20 cellular contexts compared by ENCODE assay signal in genomic region chr6:89749918-89750317, GRCh38.
DNase-seq lines count a peak whose midpoint lies in the region; ATAC-seq, FAIRE-seq and TF ChIP-seq lines count a peak whose summit lies in the region.
"Had no signal": no experiment of that assay in that cellular context is flagged by ENCODE, and none has a peak within 500 bp of the region (broad histone marks: within the 10 kb centered on the region; RNA-seq: fewer than 3 reads in every experiment).

No MANE protein-coding gene starts in this region.

- H4K20me1 ChIP-seq in HepG2 (ENCODE audit: insufficient read depth, low read length) (no peaks in the 10 kb centered on the region; the same call in 1 of the 2 replicates), IMR-90 (ENCODE audit: insufficient read depth, low read length) (no peaks in the 10 kb centered on the region)
- H4K20me1 ChIP-seq: BLaER1 treated with 17β-estradiol and CSF1 and Interleukin-3, amounts not matched to agents 10 nM and 100 nM had no signal

- no peak overlapping the region for H4K8ac ChIP-seq in IMR-90 (ENCODE audit: low read depth in 2 of 2, low read length in 2 of 2)

- no peak overlapping the region for H3K56ac ChIP-seq in IMR-90 (ENCODE audit: extremely low read depth, insufficient read depth, low read length)

- no TSS peak for BruUV-seq in HepG2 (replicated peaks; lab: Mats Ljungman, UMichigan)
- BruUV-seq in IMR-90 (replicated peaks; lab: Mats Ljungman, UMichigan): no TSS peak

- peak overlapping the region; percentile 28 for H3K27ac Mint-ChIP-seq in endodermal cell
- peak overlapping the region; percentile 69 for H3K27ac Mint-ChIP-seq in stimulated activated naive B cell treated with anti-CD40 and anti-IgM and Interleukin-4, amounts not matched to agents 10 μg/mL and 1 μg/mL and 100 μg/mL, for 72 hours
- no peak overlapping the region for H3K27ac Mint-ChIP-seq in activated CD4-positive, alpha-beta T cell treated with anti-CD3 and anti-CD28 coated beads, Interleukin-2, amount 10 ng/mL, durations not matched to agents 7 days and 5 days

- H3K4me3 ChIP-seq in right lobe of liver (no peak overlapping the region), HepG2 (replicated peaks in 1 of 3; ENCODE audit: insufficient read depth in 1 of 3, low read depth in 2 of 3, low read length in 3 of 3) (no peak overlapping the region), IMR-90 (ENCODE audit: insufficient read depth, low read depth, low read length) (no peak overlapping the region), endodermal cell (ENCODE audit: low read length) (no peak overlapping the region)
- H3K4me3 ChIP-seq: BLaER1 treated with 17β-estradiol and CSF1 and Interleukin-3, amounts not matched to agents 10 nM and 100 nM had no signal

- no peak overlapping the region for H3K23ac ChIP-seq in IMR-90 (ENCODE audit: low read depth, low read length)

- in situ Hi-C loops in HepG2 (cut with HindIII; ENCODE audit: extremely low pct_ligation_motif_present, low pct_unique_long_range_greater_than_20kb) (no loop called here), IMR-90 (cut with MboI; ENCODE audit: low sequenced_read_pairs) (no loop called here)

- H3K4me1 Mint-ChIP-seq in endodermal cell: peaks cover 3% of the 10 kb centered on the region
- no peaks in the 10 kb centered on the region for H3K4me1 Mint-ChIP-seq in stimulated activated naive B cell treated with anti-CD40 and anti-IgM and Interleukin-4, amounts not matched to agents 10 μg/mL and 1 μg/mL and 100 μg/mL, for 72 hours
- no peaks in the 10 kb centered on the region for H3K4me1 Mint-ChIP-seq in activated CD4-positive, alpha-beta T cell treated with anti-CD3 and anti-CD28 coated beads, Interleukin-2, amount 10 ng/mL, durations not matched to agents 7 days and 5 days
- H3K4me1 Mint-ChIP-seq: CD8-positive, alpha-beta memory T cell had no signal

- H3K27ac ChIP-seq in right lobe of liver (peak overlapping the region in 1 of 3 donors; percentile 14), HepG2 (ENCODE audit: extremely low read length, insufficient read depth, low read length) (no peak overlapping the region), IMR-90 (ENCODE audit: insufficient read depth, low read length) (no peak overlapping the region), endodermal cell (ENCODE audit: low read depth, low read length) (no peak overlapping the region)
- H3K27ac ChIP-seq: BLaER1 treated with 17β-estradiol and CSF1 and Interleukin-3, amounts not matched to agents 10 nM and 100 nM had no signal

- H2BK120ac ChIP-seq in IMR-90 (ENCODE audit: low read depth, low read length): no peak overlapping the region

- CTCF ChIA-PET in HepG2 (lab: Yijun Ruan, JAX; ENCODE audit: low intra/inter-chr PET ratio, low total read pairs): no interaction called here
- CTCF ChIA-PET in IMR-90 (lab: Yijun Ruan, JAX): interaction anchor here (1.1 kb wide), 1 partner anchor 11 kb away, joined by 3 read pairs; no protein-coding TSS in a partner anchor
- CTCF ChIA-PET in activated CD4-positive, alpha-beta T cell treated with anti-CD3 and anti-CD28 coated beads, Interleukin-2, amount 10 ng/mL, durations not matched to agents 7 days and 5 days (lab: Charles Lee): no interaction called here

- H3K4me1 ChIP-seq in right lobe of liver: no peaks in the 10 kb centered on the region
- no peaks in the 10 kb centered on the region for H3K4me1 ChIP-seq in HepG2 (ENCODE audit: insufficient read depth, low read length)
- no peaks in the 10 kb centered on the region for H3K4me1 ChIP-seq in IMR-90 (ENCODE audit: control insufficient read depth, insufficient read depth, low read length)
- H3K4me1 ChIP-seq in endodermal cell (ENCODE audit: control insufficient read depth, insufficient read depth, low read length): no peaks in the 10 kb centered on the region
- H3K4me1 ChIP-seq: BLaER1 treated with 17β-estradiol and CSF1 and Interleukin-3, amounts not matched to agents 10 nM and 100 nM had no signal

- H2BK15ac ChIP-seq in IMR-90 (ENCODE audit: low read depth, low read length): no peak overlapping the region

- TF ChIP-seq POLR2A in right lobe of liver (IDR thresholded peaks at IDR 0.05) (no peak), HepG2 (IDR thresholded peaks at IDR 0.05; ENCODE audit: insufficient read depth in 1 of 2, low read depth in 2 of 2, low read length in 2 of 2) (no peak), IMR-90 (IDR thresholded peaks at IDR 0.05; ENCODE audit: low read depth, low read length) (no peak)

- no peak overlapping the region for H3K4me2 ChIP-seq in HepG2 (ENCODE audit: low read depth, low read length)
- H3K4me2 ChIP-seq in IMR-90 (ENCODE audit: low read depth, low read length): no peak overlapping the region
- H3K4me2 ChIP-seq: BLaER1 treated with 17β-estradiol and CSF1 and Interleukin-3, amounts not matched to agents 10 nM and 100 nM; SK-N-SH had no signal

- H3K36me3 Mint-ChIP-seq in endodermal cell (ENCODE audit: low read depth): peaks cover 82% of the 10 kb centered on the region
- peaks cover 48 to 65% of the 10 kb centered on the region in 2 donors for H3K36me3 Mint-ChIP-seq in stimulated activated naive B cell treated with anti-CD40 and anti-IgM and Interleukin-4, amounts not matched to agents 10 μg/mL and 1 μg/mL and 100 μg/mL, for 72 hours
- peaks cover 54% of the 10 kb centered on the region for H3K36me3 Mint-ChIP-seq in activated CD4-positive, alpha-beta T cell treated with anti-CD3 and anti-CD28 coated beads, Interleukin-2, amount 10 ng/mL, durations not matched to agents 7 days and 5 days (ENCODE audit: low read depth)

- peak in 3 of 4 donors; percentile 17 to 54 (median 27) for ATAC-seq in right lobe of liver
- no peak for ATAC-seq in HepG2
- peak; percentile 60 for ATAC-seq in IMR-90 (ENCODE audit: low read depth)
- no peak for ATAC-seq in stimulated activated naive B cell treated with anti-CD40 and anti-IgM and Interleukin-4, amounts not matched to agents 10 μg/mL and 1 μg/mL and 100 μg/mL, for 72 hours (replicated peaks)

- no peak for TF ChIP-seq CTCF in right lobe of liver (IDR thresholded peaks at IDR 0.05)
- TF ChIP-seq CTCF in HepG2 (CRISPR knock-in tag; IDR thresholded peaks at IDR 0.05): no peak
- TF ChIP-seq CTCF in IMR-90 (conservative IDR thresholded peaks at IDR 0.05; ENCODE audit: low read depth, low read length): no peak
- no peak for TF ChIP-seq CTCF in endodermal cell (conservative IDR thresholded peaks at IDR 0.05)

- DNase-seq in right lobe of liver (no peak), HepG2 (ENCODE audit: low spot score) (no peak), IMR-90 (peak; percentile 37), endodermal cell (no peak), DMS79 (lab: John Stamatoyannopoulos, UW) (no peak)
- no peak for DNase-seq in stimulated activated naive B cell treated with anti-CD40 and anti-IgM and Interleukin-4, amounts not matched to agents 10 μg/mL and 1 μg/mL and 100 μg/mL, for 72 hours
- no peak for DNase-seq in activated CD4-positive, alpha-beta T cell treated with anti-CD3 and anti-CD28 coated beads, Interleukin-2, amount 10 ng/mL, durations not matched to agents 7 days and 5 days
- DNase-seq in activated CD4-positive, alpha-beta T cell treated with anti-CD3 and anti-CD28 coated beads, Interleukin-2, amount 50 U/mL, for 1 hour: no peak
- DNase-seq: CD8-positive, alpha-beta memory T cell; DMS53; KG1; NCI-H1105 treated with DMSO at 0.1 percent for 48 hours; NCI-H1694; NCI-H510A treated with DMSO at 0.1 percent for 48 hours; NCI-H774; SHP77 treated with DMSO at 0.1 percent for 48 hours; SK-N-SH had no signal

- H3K14ac ChIP-seq in IMR-90 (replicated peaks; ENCODE audit: low read depth, low read length): no peak overlapping the region

- H3K9me1 ChIP-seq in IMR-90 (ENCODE audit: insufficient read depth, low read length): no peaks in the 10 kb centered on the region

- H2AK9ac ChIP-seq in IMR-90 (replicated peaks; ENCODE audit: low read depth, low read length, poor library complexity): no peak overlapping the region

- H3K9ac ChIP-seq in HepG2 (ENCODE audit: insufficient read depth, low read depth, low read length) (no peak overlapping the region), IMR-90 (ENCODE audit: low read depth, low read length) (no peak overlapping the region), endodermal cell (ENCODE audit: extremely low read depth, low read length, poor library complexity, severe bottlenecking) (no peak overlapping the region)
- H3K9ac ChIP-seq: BLaER1 treated with 17β-estradiol and CSF1 and Interleukin-3, amounts not matched to agents 10 nM and 100 nM; SK-N-SH had no signal

- WGBS in right lobe of liver (ENCODE audit: insufficient coverage, low coverage, low lambda C conversion rate, missing lambda C conversion rate): 93% methylated on average over 1 of the region's 1 CpG
- 92% methylated on average over 1 of the region's 1 CpG for WGBS in HepG2 (ENCODE audit: low lambda C conversion rate)
- no CpG with 5 or more reads among the region's 1 CpG for whole genome bisulfite sequencing in IMR-90 (ENCODE audit: extremely low coverage in 2 of 2, insufficient read length in 1 of 2), 2 experiments
- WGBS in endodermal cell (ENCODE audit: insufficient coverage in 1 of 2, insufficient read length in 1 of 2), 2 experiments: 100% methylated on average over 1 of the region's 1 CpG; no CpG with 5 or more reads in 1 of the 2 experiments

- H3K36me3 ChIP-seq in right lobe of liver (peaks cover 0 to 93% (median 20%) of the 10 kb centered on the region in 4 donors), HepG2 (replicated peaks in 1 of 2; ENCODE audit: control insufficient read depth in 1 of 2, insufficient read depth in 2 of 2, low read length in 2 of 2) (peaks cover 24 to 76% of the 10 kb centered on the region in 2 experiments), IMR-90 (ENCODE audit: control insufficient read depth, insufficient read depth, low read length) (peaks cover 21% of the 10 kb centered on the region), endodermal cell (ENCODE audit: control insufficient read depth, insufficient read depth, low read length) (peaks cover 91% of the 10 kb centered on the region)

- no peaks in the 10 kb centered on the region for H3K79me2 ChIP-seq in HepG2 (ENCODE audit: insufficient read depth, low read length)

- H3K9me3 Mint-ChIP-seq in endodermal cell: no peaks in the 10 kb centered on the region
- no peaks in the 10 kb centered on the region for H3K9me3 Mint-ChIP-seq in stimulated activated naive B cell treated with anti-CD40 and anti-IgM and Interleukin-4, amounts not matched to agents 10 μg/mL and 1 μg/mL and 100 μg/mL, for 72 hours
- H3K9me3 Mint-ChIP-seq in activated CD4-positive, alpha-beta T cell treated with anti-CD3 and anti-CD28 coated beads, Interleukin-2, amount 10 ng/mL, durations not matched to agents 7 days and 5 days: no peaks in the 10 kb centered on the region
- H3K9me3 Mint-ChIP-seq: CD8-positive, alpha-beta memory T cell had no signal

- H3K27me3 Mint-ChIP-seq in endodermal cell (ENCODE audit: insufficient read depth): no peaks in the 10 kb centered on the region
- no peaks in the 10 kb centered on the region for H3K27me3 Mint-ChIP-seq in stimulated activated naive B cell treated with anti-CD40 and anti-IgM and Interleukin-4, amounts not matched to agents 10 μg/mL and 1 μg/mL and 100 μg/mL, for 72 hours
- H3K27me3 Mint-ChIP-seq in activated CD4-positive, alpha-beta T cell treated with anti-CD3 and anti-CD28 coated beads, Interleukin-2, amount 10 ng/mL, durations not matched to agents 7 days and 5 days: no peaks in the 10 kb centered on the region
- H3K27me3 Mint-ChIP-seq: CD8-positive, alpha-beta memory T cell had no signal

- intact Hi-C loops in right lobe of liver (cut with DNase I) (no loop called here), HepG2 (cut with micrococcal nuclease; ENCODE audit: unreplicated experiment) (no loop called here), IMR-90 (cut with micrococcal nuclease) (no loop called here)

- no peak overlapping the region for H4K91ac ChIP-seq in IMR-90 (ENCODE audit: insufficient read depth, low read depth, low read length)

- peaks cover 3 to 4% of the 10 kb centered on the region in 2 experiments; a peak in 2 of 4 replicates for H3K79me1 ChIP-seq in IMR-90 (ENCODE audit: low read depth in 1 of 2, low read length in 2 of 2)

- H2AFZ ChIP-seq in HepG2 (ENCODE audit: low read length) (no peak overlapping the region), IMR-90 (replicated peaks; ENCODE audit: low read length, poor library complexity) (no peak overlapping the region)

- H2BK20ac ChIP-seq in IMR-90 (ENCODE audit: low read depth, low read length): no peak overlapping the region

- H2BK5ac ChIP-seq in IMR-90 (ENCODE audit: low read depth, low read length, poor library complexity, severe bottlenecking): no peak overlapping the region

- FAIRE-seq in HepG2 (lab: Jason Lieb, UNC): no peak
- FAIRE-seq: A204.1, GM19239 had no signal

- H3K4ac ChIP-seq in IMR-90 (ENCODE audit: low read depth, low read length): no peak overlapping the region

- H3K4me3 Mint-ChIP-seq in endodermal cell: no peak overlapping the region
- no peak overlapping the region for H3K4me3 Mint-ChIP-seq in stimulated activated naive B cell treated with anti-CD40 and anti-IgM and Interleukin-4, amounts not matched to agents 10 μg/mL and 1 μg/mL and 100 μg/mL, for 72 hours
- no peak overlapping the region for H3K4me3 Mint-ChIP-seq in activated CD4-positive, alpha-beta T cell treated with anti-CD3 and anti-CD28 coated beads, Interleukin-2, amount 10 ng/mL, durations not matched to agents 7 days and 5 days
- H3K4me3 Mint-ChIP-seq: CD8-positive, alpha-beta memory T cell had no signal

- POLR2A ChIA-PET in HepG2 (lab: Yijun Ruan, JAX): no interaction called here
- POLR2A ChIA-PET in IMR-90 (lab: Charles Lee; ENCODE audit: unreplicated experiment): no interaction called here
- POLR2A ChIA-PET in activated CD4-positive, alpha-beta T cell treated with anti-CD3 and anti-CD28 coated beads, Interleukin-2, amount 10 ng/mL, durations not matched to agents 7 days and 5 days (lab: Charles Lee): interaction anchor here (0.6 kb wide), 1 partner anchor 595 kb away, joined by 3 read pairs; no protein-coding TSS in a partner anchor

- TF ChIP-seq EP300 in HepG2 (IDR thresholded peaks at IDR 0.05; ENCODE audit: low read depth in 2 of 2, low read length in 2 of 2) (no peak), HepG2 (CRISPR knock-in tag; IDR thresholded peaks at IDR 0.05; ENCODE audit: borderline replicate concordance) (no peak)

- H2AK5ac ChIP-seq in IMR-90 (ENCODE audit: low read depth, low read length): no peak overlapping the region

- TF ChIP-seq RAD21 in HepG2 (CRISPR knock-in tag; IDR thresholded peaks at IDR 0.05): no peak
- no peak for TF ChIP-seq RAD21 in IMR-90 (IDR thresholded peaks at IDR 0.05; ENCODE audit: low read length)

- H3K27me3 ChIP-seq in right lobe of liver (no peaks in the 10 kb centered on the region), HepG2 (ENCODE audit: control insufficient read depth in 1 of 2, insufficient read depth in 2 of 2, low read length in 2 of 2) (no peaks in the 10 kb centered on the region; a peak in 1 of 5 replicates), IMR-90 (ENCODE audit: control insufficient read depth, insufficient read depth, low read length) (no peaks in the 10 kb centered on the region), endodermal cell (ENCODE audit: control insufficient read depth, insufficient read depth, low read length, poor library complexity, severe bottlenecking) (no peaks in the 10 kb centered on the region)
- H3K27me3 ChIP-seq: BLaER1 treated with 17β-estradiol and CSF1 and Interleukin-3, amounts not matched to agents 10 nM and 100 nM had no signal

- no peak overlapping the region for H3K18ac ChIP-seq in IMR-90 (ENCODE audit: low read depth, low read length)

- no peaks in the 10 kb centered on the region for H3K9me3 ChIP-seq in right lobe of liver
- H3K9me3 ChIP-seq in HepG2 (ENCODE audit: low read length): no peaks in the 10 kb centered on the region
- no peaks in the 10 kb centered on the region for H3K9me3 ChIP-seq in IMR-90 (ENCODE audit: control insufficient read depth, insufficient read depth, low read length)
- H3K9me3 ChIP-seq in endodermal cell (ENCODE audit: control insufficient read depth, low read length): no peaks in the 10 kb centered on the region
- H3K9me3 ChIP-seq: BLaER1 treated with 17β-estradiol and CSF1 and Interleukin-3, amounts not matched to agents 10 nM and 100 nM; SK-N-SH had no signal

- H4K5ac ChIP-seq in IMR-90 (ENCODE audit: low read depth, low read length): no peak overlapping the region

- dilution Hi-C loops in IMR-90 (cut with HindIII; ENCODE audit: low sequenced_read_pairs, unreplicated experiment): no loop called here

Comparison
In these comparisons a context has a peak if more than half of its experiments do, and no peak if none do; other contexts are left out.
1. ATAC-seq: peak in right lobe of liver (3 of 4) and IMR-90 (single experiment); none in HepG2 (single experiment) and stimulated activated naive B cell treated with anti-CD40 and anti-IgM and Interleukin-4, amounts not matched to agents 10 μg/mL and 1 μg/mL and 100 μg/mL, for 72 hours (0 of 2).